Comparison of ENCODE assay signal across 9 cellular contexts in the genomic region with DNA sequence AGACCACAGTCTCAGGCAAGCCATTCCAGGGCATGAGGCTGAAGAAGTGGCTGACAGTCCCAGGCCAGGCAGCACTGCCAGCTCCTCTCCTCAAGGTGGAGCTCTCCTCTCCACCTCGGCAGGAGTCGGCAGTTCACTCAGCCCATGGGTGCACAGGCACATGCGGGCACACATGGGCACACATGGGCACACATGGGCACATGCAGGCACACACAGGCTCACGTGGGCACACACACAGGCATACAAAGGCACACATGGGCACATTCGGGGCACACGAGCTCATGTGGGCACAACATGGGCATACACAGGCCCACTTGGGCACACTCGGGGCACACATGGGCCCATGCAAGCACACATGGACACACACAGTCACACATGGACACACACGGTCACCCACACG.
DNase-seq lines count a peak whose midpoint lies in the region; ATAC-seq and TF ChIP-seq lines count a peak whose summit lies in the region.
"Had no signal": no experiment of that assay in that cellular context is flagged by ENCODE, and none has a peak within 500 bp of the region (broad histone marks: within the 10 kb centered on the region; RNA-seq: fewer than 3 reads in every experiment).

No MANE protein-coding gene starts in this region.

- DNase-seq in activated T-cell treated with anti-CD3 and anti-CD28 coated beads, Interleukin-2, amount 50 U/mL, for 72 hours: peak; percentile 33 to 34
- DNase-seq in activated T-cell treated with anti-CD3 and anti-CD28 coated beads for 4 hours (no peak), NCI-H69 (lab: John Stamatoyannopoulos, UW) (peak; percentile 17), endodermal cell (peak; percentile 77), dorsolateral prefrontal cortex (no peak)
- peak; percentile 59 for DNase-seq in stimulated activated CD8-positive, alpha-beta memory T cell treated with anti-CD3 and anti-CD28 coated beads, Interleukin-4, amount 100 ng/mL, for 48 hours
- no peak for DNase-seq in central memory CD4-positive, alpha-beta T cell
- DNase-seq: nucleus accumbens had no signal

- H3K27ac Mint-ChIP-seq in activated T-cell treated with anti-CD3 and anti-CD28 coated beads, Interleukin-2, amount 50 U/mL, for 72 hours: no peak overlapping the region
- no peak overlapping the region for H3K27ac Mint-ChIP-seq in endodermal cell

- H3K36me3 Mint-ChIP-seq in activated T-cell treated with anti-CD3 and anti-CD28 coated beads, Interleukin-2, amount 50 U/mL, for 72 hours (ENCODE audit: insufficient read depth in 2 of 2): no peaks in the 10 kb centered on the region
- no peaks in the 10 kb centered on the region for H3K36me3 Mint-ChIP-seq in endodermal cell (ENCODE audit: low read depth)

- H3K27me3 ChIP-seq in endodermal cell (ENCODE audit: control insufficient read depth, insufficient read depth, low read length, poor library complexity, severe bottlenecking) (no peaks in the 10 kb centered on the region), dorsolateral prefrontal cortex (no peaks in the 10 kb centered on the region)

- no peaks in the 10 kb centered on the region for H3K27me3 Mint-ChIP-seq in activated T-cell treated with anti-CD3 and anti-CD28 coated beads, Interleukin-2, amount 50 U/mL, for 72 hours (ENCODE audit: low read depth)
- H3K27me3 Mint-ChIP-seq in endodermal cell (ENCODE audit: insufficient read depth): no peaks in the 10 kb centered on the region

- intact Hi-C loops in dorsolateral prefrontal cortex (cut with DNase I): no loop called here

- TF ChIP-seq CTCF in endodermal cell (conservative IDR thresholded peaks at IDR 0.05) (peak; percentile 76), dorsolateral prefrontal cortex (IDR thresholded peaks at IDR 0.05 in 54 of 56, conservative IDR thresholded peaks at IDR 0.05 in 2 of 56; ENCODE audit: low read depth in 1 of 56, partially characterized antibody in 56 of 56) (peak in 1 of 56 donors; percentile 20)

- H3K27ac ChIP-seq in endodermal cell (ENCODE audit: low read depth, low read length) (no peak overlapping the region), dorsolateral prefrontal cortex (no peak overlapping the region)

- 75 to 94% methylated on average over 7 to 9 of the region's 9 CpGs for WGBS in endodermal cell (ENCODE audit: insufficient coverage in 1 of 2, insufficient read length in 1 of 2), 2 experiments

- no peak overlapping the region for H3K4me3 Mint-ChIP-seq in activated T-cell treated with anti-CD3 and anti-CD28 coated beads, Interleukin-2, amount 50 U/mL, for 72 hours
- no peak overlapping the region for H3K4me3 Mint-ChIP-seq in endodermal cell

- H3K9me3 Mint-ChIP-seq in activated T-cell treated with anti-CD3 and anti-CD28 coated beads, Interleukin-2, amount 50 U/mL, for 72 hours: peaks cover 0 to 2% of the 10 kb centered on the region in 2 donors
- no peaks in the 10 kb centered on the region for H3K9me3 Mint-ChIP-seq in endodermal cell

- H3K4me1 Mint-ChIP-seq in activated T-cell treated with anti-CD3 and anti-CD28 coated beads, Interleukin-2, amount 50 U/mL, for 72 hours (ENCODE audit: low read depth): peaks cover 50% of the 10 kb centered on the region
- peaks cover 6% of the 10 kb centered on the region for H3K4me1 Mint-ChIP-seq in endodermal cell

- H3K9me3 ChIP-seq in endodermal cell (ENCODE audit: control insufficient read depth, low read length): no peaks in the 10 kb centered on the region

- no peaks in the 10 kb centered on the region for H3K4me1 ChIP-seq in endodermal cell (ENCODE audit: control insufficient read depth, insufficient read depth, low read length)

- H3K4me3 ChIP-seq in endodermal cell (ENCODE audit: low read length): no peak overlapping the region
- H3K4me3 ChIP-seq in dorsolateral prefrontal cortex: no peak overlapping the region

- H3K9ac ChIP-seq in endodermal cell (ENCODE audit: extremely low read depth, low read length, poor library complexity, severe bottlenecking): no peak overlapping the region

- H3K36me3 ChIP-seq in endodermal cell (ENCODE audit: control insufficient read depth, insufficient read depth, low read length): no peaks in the 10 kb centered on the region

- ATAC-seq in activated T-cell treated with anti-CD3 and anti-CD28 coated beads, Interleukin-2, amount 50 U/mL, for 72 hours (replicated peaks in 1 of 2): no peak
- no peak for ATAC-seq in GM18858 (IDR thresholded peaks at IDR 0.05; ENCODE audit: unreplicated experiment)

Comparison
In these comparisons a context has a peak if more than half of its experiments do, and no peak if none do; other contexts are left out.
1. DNase-seq: peak in activated T-cell treated with anti-CD3 and anti-CD28 coated beads, Interleukin-2, amount 50 U/mL, for 72 hours (2 of 2), NCI-H69 (single experiment), endodermal cell (single experiment) and stimulated activated CD8-positive, alpha-beta memory T cell treated with anti-CD3 and anti-CD28 coated beads, Interleukin-4, amount 100 ng/mL, for 48 hours (single experiment); none in activated T-cell treated with anti-CD3 and anti-CD28 coated beads for 4 hours (single experiment), central memory CD4-positive, alpha-beta T cell (single experiment) and dorsolateral prefrontal cortex (0 of 10).